Comparison of ENCODE assay signal across 12 cellular contexts in genomic region chr11:111912535-111912934, GRCh38. TPM values are rescaled to one million over a fixed set of nuclear protein-coding genes. Genes with fewer than 3 reads are reported as not detected.
A peak's percentile ranks its signal among the peaks of the same experiment; 100 is the strongest.
DNase-seq lines count a peak whose midpoint lies in the region; ATAC-seq, FAIRE-seq and TF ChIP-seq lines count a peak whose summit lies in the region.
"Had no signal": no experiment of that assay in that cellular context is flagged by ENCODE, and none has a peak within 500 bp of the region (broad histone marks: within the 10 kb centered on the region; RNA-seq: fewer than 3 reads in every experiment).

Gene HSPB2 (plus strand): TSS chr11:111912734. CDS start chr11:111912830, 96 bp downstream.

- no peaks in the 10 kb centered on the region for H3K79me2 ChIP-seq in keratinocyte (ENCODE audit: control insufficient read depth, insufficient read depth, low read length)

- CTCF ChIA-PET in CD4-positive, alpha-beta T cell (lab: Charles Lee): no interaction called here

- dilution Hi-C loops in keratinocyte (cut with MboI; ENCODE audit: extremely low pct_ligation_motif_present, low sequenced_read_pairs): no loop called here

- H3K9me3 ChIP-seq in keratinocyte (ENCODE audit: control insufficient read depth, low read depth, low read length) (no peaks in the 10 kb centered on the region), sigmoid colon (no peaks in the 10 kb centered on the region)
- H3K9me3 ChIP-seq in CD4-positive, alpha-beta T cell (ENCODE audit: control insufficient read depth, low read length): no peaks in the 10 kb centered on the region

- no peak for TF ChIP-seq POLR2A in sigmoid colon (IDR thresholded peaks at IDR 0.05)

- H3K27me3 ChIP-seq in keratinocyte (ENCODE audit: control insufficient read depth, extremely low read depth, insufficient read depth, low read length) (peaks cover 6% of the 10 kb centered on the region), sigmoid colon (no peaks in the 10 kb centered on the region)
- peaks cover 39% of the 10 kb centered on the region for H3K27me3 ChIP-seq in CD4-positive, alpha-beta T cell (ENCODE audit: control insufficient read depth, insufficient read depth, low read length)

- peak within 1 kb of the TSS; percentile 14 for H3K9ac ChIP-seq in keratinocyte (ENCODE audit: control insufficient read depth, extremely low read depth, insufficient read depth, low read length)

- POLR2A ChIA-PET in CD4-positive, alpha-beta T cell (lab: Charles Lee): no interaction called here

- H2AFZ ChIP-seq in keratinocyte (ENCODE audit: control insufficient read depth, low read length): peak within 1 kb of the TSS; percentile 58

- no peaks in the 10 kb centered on the region for H3K4me1 Mint-ChIP-seq in CD4-positive, alpha-beta T cell (ENCODE audit: low read depth)
- H3K4me1 Mint-ChIP-seq: activated B cell treated with CpG ODN at 0.5 μM for 24 hours had no signal

- no peaks in the 10 kb centered on the region for H3K9me3 Mint-ChIP-seq in CD4-positive, alpha-beta T cell
- H3K9me3 Mint-ChIP-seq: activated B cell treated with CpG ODN at 0.5 μM for 24 hours had no signal

- intact Hi-C loops in sigmoid colon (cut with DNase I): loop anchor here (1.0 kb wide), 1 partner anchor 33 kb away; the partner anchor contains the start of genes CFAP68 and FDXACB1
- intact Hi-C loops in CD4-positive, alpha-beta T cell (cut with DNase I, micrococcal nuclease): no loop called here

- H3K36me3 ChIP-seq in keratinocyte (ENCODE audit: control insufficient read depth in 2 of 2, extremely low read depth in 1 of 2, insufficient read depth in 2 of 2, low read length in 2 of 2): no peaks in the 10 kb centered on the region
- peaks cover 0 to 13% (median 9%) of the 10 kb centered on the region in 4 donors for H3K36me3 ChIP-seq in sigmoid colon

- H4K20me1 ChIP-seq in keratinocyte (ENCODE audit: control insufficient read depth, extremely low read depth, insufficient read depth, low read length): no peaks in the 10 kb centered on the region

- H3K27me3 Mint-ChIP-seq in CD4-positive, alpha-beta T cell: peaks cover 73% of the 10 kb centered on the region

- no peak for TF ChIP-seq CTCF in keratinocyte (optimal IDR thresholded peaks at IDR 0.05 in 1 of 3, IDR thresholded peaks at IDR 0.05 in 1 of 3, conservative IDR thresholded peaks at IDR 0.05 in 1 of 3; ENCODE audit: extremely low read depth in 1 of 3, insufficient read depth in 2 of 3, low read length in 3 of 3)
- TF ChIP-seq CTCF in sigmoid colon (IDR thresholded peaks at IDR 0.05): no peak
- TF ChIP-seq CTCF in CD4-positive, alpha-beta T cell (IDR thresholded peaks at IDR 0.05): no peak

- H3K27ac ChIP-seq in cingulate gyrus (ENCODE audit: low read depth, low read length): peak within 1 kb of the TSS; percentile 100
- no peak within 1 kb of the TSS for H3K27ac ChIP-seq in keratinocyte (ENCODE audit: control insufficient read depth, insufficient read depth, low read length)
- peak within 1 kb of the TSS; percentile 96 to 100 (median 98) for H3K27ac ChIP-seq in sigmoid colon
- H3K27ac ChIP-seq in CD4-positive, alpha-beta T cell (ENCODE audit: low read depth, low read length): no peak within 1 kb of the TSS

- H3K4me1 ChIP-seq in keratinocyte (ENCODE audit: control insufficient read depth, extremely low read depth, insufficient read depth, low read length): peaks cover 14% of the 10 kb centered on the region
- peaks cover 0 to 39% (median 36%) of the 10 kb centered on the region in 4 donors for H3K4me1 ChIP-seq in sigmoid colon

- ATAC-seq in CD4-positive, alpha-beta T cell (ENCODE audit: poor library complexity): no peak
- ATAC-seq: HCT116 had no signal

- no peaks in the 10 kb centered on the region for H3K36me3 Mint-ChIP-seq in CD4-positive, alpha-beta T cell (ENCODE audit: low read depth)

- H3K9me1 ChIP-seq in keratinocyte (ENCODE audit: control insufficient read depth, extremely low read depth, insufficient read depth, low read length): no peaks in the 10 kb centered on the region

- H3K4me2 ChIP-seq in keratinocyte (ENCODE audit: control insufficient read depth, extremely low read depth, insufficient read depth, low read depth, low read length): peak within 1 kb of the TSS; percentile 54

- DNase-seq in G401 (ENCODE audit: low spot score): peak; percentile 38
- no peak for DNase-seq in keratinocyte (ENCODE audit: low read depth, low spot score)
- DNase-seq in sigmoid colon: peak; percentile 71
- DNase-seq in iPS-NIHi7 (ENCODE audit: extremely low spot score): no peak
- DNase-seq in midbrain (lab: John Stamatoyannopoulos, UW): no peak
- no peak for DNase-seq in CD4-positive, alpha-beta T cell
- no peak for DNase-seq in D341Med (ENCODE audit: low spot score)
- DNase-seq: activated B cell treated with CpG ODN at 0.5 μM for 24 hours, NCI-H510A treated with DMSO at 0.1 percent for 48 hours had no signal

- no peak for FAIRE-seq in keratinocyte (lab: Jason Lieb, UNC)

- no peak within 1 kb of the TSS for H3K27ac Mint-ChIP-seq in CD4-positive, alpha-beta T cell
- H3K27ac Mint-ChIP-seq: activated B cell treated with CpG ODN at 0.5 μM for 24 hours had no signal

- peak within 1 kb of the TSS in 2 of 3 experiments; percentile 19 to 24 for H3K4me3 ChIP-seq in keratinocyte (ENCODE audit: control insufficient read depth in 2 of 3, extremely low read depth in 1 of 3, insufficient read depth in 2 of 3, low read depth in 1 of 3, low read length in 3 of 3)
- H3K4me3 ChIP-seq in sigmoid colon: peak within 1 kb of the TSS; percentile 52 to 78 (median 73)

- in situ Hi-C loops in G401 (cut with HindIII; ENCODE audit: low sequenced_read_pairs): no loop called here

- no peak for TF ChIP-seq EP300 in sigmoid colon (IDR thresholded peaks at IDR 0.05)

- WGBS in sigmoid colon, 2 donors: 19 to 50% methylated on average over 26 of the region's 26 CpGs

- no peak within 1 kb of the TSS for H3K4me3 Mint-ChIP-seq in CD4-positive, alpha-beta T cell
- H3K4me3 Mint-ChIP-seq: activated B cell treated with CpG ODN at 0.5 μM for 24 hours had no signal

RNA-seq across cellular contexts. Expression of gene HSPB2, which starts in this region (rescaled TPM):
- 11.7 and 30.6 TPM in 2 replicates for total RNA-seq in G401 (2014; rRNA removed; shearing (Covaris generic))
- 0.08 to 0.98 TPM (median 0.22 TPM) in 3 replicates for polyA plus RNA-seq in keratinocyte
- polyA plus RNA-seq in keratinocyte (2011; ENCODE audit: low read depth): not detected
- 0.55 TPM in 1 of 2 replicates, not detected in the other for polyA plus RNA-seq in keratinocyte (2011; cell fraction: cytosol; rRNA removed)
- 0.28 and 0.40 TPM in 2 replicates for polyA plus RNA-seq in keratinocyte (2011; cell fraction: nucleus; rRNA removed)
- 0.48 and 1.2 TPM in 2 replicates for polyA plus RNA-seq in keratinocyte (2012; ENCODE audit: low replicate concordance)
- polyA minus RNA-seq in keratinocyte: 0.63 TPM in 1 of 3 replicates, not detected in the others
- not detected for polyA minus RNA-seq in keratinocyte (2011; cell fraction: cytosol; rRNA and poly(A)+ RNA removed)
- polyA minus RNA-seq in keratinocyte (2011; cell fraction: nucleus; rRNA and poly(A)+ RNA removed): not detected in 2 replicates
- total RNA-seq in sigmoid colon: 1 to 10 TPM in 2 of 4 donors, under 1 TPM in 1, not detected in 1; 0.83 to 3.0 (median 1.4) TPM
- 10 to 100 TPM in 1 of 3 donors, 1 to 10 TPM in 1, under 1 TPM in 1; 0.69 to 11.4 (median 3.6) TPM for polyA plus RNA-seq in sigmoid colon
- total RNA-seq in CD4-positive, alpha-beta T cell: not detected
- total RNA-seq: activated B cell treated with CpG ODN at 0.5 μM for 24 hours, HT-29 had no signal

Comparison
In these comparisons a context has a peak if more than half of its experiments do, and no peak if none do; other contexts are left out.
1. DNase-seq: peak in G401 (single experiment) and sigmoid colon (single experiment); none in keratinocyte (single experiment), iPS-NIHi7 (single experiment), midbrain (single experiment), CD4-positive, alpha-beta T cell (0 of 10) and D341Med (single experiment).
2. H3K27ac ChIP-seq: peak in cingulate gyrus (single experiment) and sigmoid colon (4 of 4); none in keratinocyte (single experiment) and CD4-positive, alpha-beta T cell (single experiment).